Comparison of ENCODE assay signal across 9 cellular contexts in the genomic region with DNA sequence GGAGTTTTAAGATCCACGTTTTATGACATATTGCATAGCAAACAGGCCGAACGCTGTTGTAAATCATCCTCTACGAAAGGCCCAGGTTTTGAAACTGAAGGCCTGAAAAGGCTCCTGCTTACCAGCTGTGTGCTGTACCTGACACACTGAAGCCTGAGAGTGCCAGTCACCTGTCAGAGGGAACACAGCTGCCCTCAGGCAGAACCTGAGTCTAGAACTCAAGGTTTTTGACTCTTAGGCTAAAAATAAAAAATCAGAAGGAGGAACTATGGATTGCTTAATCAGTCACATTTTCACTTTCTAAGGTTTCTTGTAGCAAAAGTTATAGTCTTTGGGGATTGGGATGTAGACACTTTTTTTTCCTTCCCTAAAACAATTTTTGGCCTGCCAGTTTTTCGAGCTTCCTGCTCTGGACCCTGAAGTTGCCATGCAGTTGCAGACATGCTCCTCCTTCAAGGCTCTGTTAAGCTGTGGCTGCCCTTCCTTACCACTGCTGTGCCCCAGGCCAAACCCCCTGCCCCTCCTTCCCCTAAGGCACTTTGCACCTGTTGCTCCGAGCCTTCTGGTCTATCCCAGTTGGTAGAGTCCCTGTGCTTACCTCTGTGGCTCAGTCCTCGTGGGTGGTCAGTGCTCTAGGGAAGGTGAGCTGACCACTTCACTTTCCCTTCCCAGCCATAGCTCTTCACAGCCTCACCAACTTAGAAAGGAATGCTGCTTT. TPM values are rescaled to one million over a fixed set of nuclear protein-coding genes. Genes with fewer than 3 reads are reported as not detected.
DNase-seq lines count a peak whose midpoint lies in the region; ATAC-seq and TF ChIP-seq lines count a peak whose summit lies in the region.
"Had no signal": no experiment of that assay in that cellular context is flagged by ENCODE, and none has a peak within 500 bp of the region (broad histone marks: within the 10 kb centered on the region; RNA-seq: fewer than 3 reads in every experiment).

No MANE protein-coding gene starts in this region.

- H3K9me3 ChIP-seq in mucosa of descending colon = no peaks in the 10 kb centered on the region

- H3K36me3 Mint-ChIP-seq in natural killer cell treated with Interleukin-12 subunit alpha and Interleukin-12 subunit beta and Interleukin-15 and Interleukin-18, amount 100 ng/mL, for 72 hours = no peaks in the 10 kb centered on the region
- no peaks in the 10 kb centered on the region for H3K36me3 Mint-ChIP-seq in natural killer cell
- H3K36me3 Mint-ChIP-seq in activated naive CD8-positive, alpha-beta T cell treated with anti-CD3 and anti-CD28 coated beads for 36 hours = no peaks in the 10 kb centered on the region

- no peak overlapping the region for H3K4me3 Mint-ChIP-seq in natural killer cell treated with Interleukin-12 subunit alpha and Interleukin-12 subunit beta and Interleukin-15 and Interleukin-18, amount 100 ng/mL, for 72 hours
- H3K4me3 Mint-ChIP-seq in natural killer cell = no peak overlapping the region
- H3K4me3 Mint-ChIP-seq in activated naive CD8-positive, alpha-beta T cell treated with anti-CD3 and anti-CD28 coated beads for 36 hours = no peak overlapping the region

- H3K4me3 ChIP-seq in mucosa of descending colon = no peak overlapping the region

- H3K4me1 Mint-ChIP-seq in natural killer cell treated with Interleukin-12 subunit alpha and Interleukin-12 subunit beta and Interleukin-15 and Interleukin-18, amount 100 ng/mL, for 72 hours (ENCODE audit: low read depth in 2 of 2) = peaks cover 18 to 20% of the 10 kb centered on the region in 2 donors
- H3K4me1 Mint-ChIP-seq in natural killer cell = peaks cover 27 to 31% of the 10 kb centered on the region in 2 donors
- peaks cover 28% of the 10 kb centered on the region for H3K4me1 Mint-ChIP-seq in activated naive CD8-positive, alpha-beta T cell treated with anti-CD3 and anti-CD28 coated beads for 36 hours

- no peak for ATAC-seq in natural killer cell treated with Interleukin-12 subunit alpha and Interleukin-12 subunit beta and Interleukin-15 and Interleukin-18, amount 100 ng/mL, for 72 hours
- ATAC-seq in natural killer cell (no peak), mucosa of descending colon (peak; percentile 70), GM19467 (IDR thresholded peaks at IDR 0.05; ENCODE audit: unreplicated experiment) (no peak)

- peak overlapping the region; percentile 9 to 49 for H3K27ac Mint-ChIP-seq in natural killer cell treated with Interleukin-12 subunit alpha and Interleukin-12 subunit beta and Interleukin-15 and Interleukin-18, amount 100 ng/mL, for 72 hours
- H3K27ac Mint-ChIP-seq in natural killer cell = peak overlapping the region in 1 of 2 donors; percentile 46
- peak overlapping the region; percentile 54 for H3K27ac Mint-ChIP-seq in activated naive CD8-positive, alpha-beta T cell treated with anti-CD3 and anti-CD28 coated beads for 36 hours

- no peaks in the 10 kb centered on the region for H3K9me3 Mint-ChIP-seq in natural killer cell treated with Interleukin-12 subunit alpha and Interleukin-12 subunit beta and Interleukin-15 and Interleukin-18, amount 100 ng/mL, for 72 hours
- H3K9me3 Mint-ChIP-seq in natural killer cell = no peaks in the 10 kb centered on the region
- no peaks in the 10 kb centered on the region for H3K9me3 Mint-ChIP-seq in activated naive CD8-positive, alpha-beta T cell treated with anti-CD3 and anti-CD28 coated beads for 36 hours

- intact Hi-C loops in natural killer cell (cut with micrococcal nuclease) = loop anchor here (1.0 to 5.0 kb wide), 4 partner anchors 73 to 458 kb away; partner anchors contain the start of gene CNEP1R1
- intact Hi-C loops in mucosa of descending colon (cut with DNase I, micrococcal nuclease) = loop anchor here in 1 of 2 donors (10.0 kb wide), 1 partner anchor 55 kb away; the partner anchor contains the start of gene TENT4B

- no peaks in the 10 kb centered on the region for H3K36me3 ChIP-seq in mucosa of descending colon (ENCODE audit: low read depth)

- TF ChIP-seq CTCF in natural killer cell (IDR thresholded peaks at IDR 0.05) (no peak), mucosa of descending colon (IDR thresholded peaks at IDR 0.05) (no peak)

- peaks cover 36% of the 10 kb centered on the region for H3K4me1 ChIP-seq in mucosa of descending colon (ENCODE audit: low read depth)

- no peaks in the 10 kb centered on the region for H3K27me3 Mint-ChIP-seq in natural killer cell treated with Interleukin-12 subunit alpha and Interleukin-12 subunit beta and Interleukin-15 and Interleukin-18, amount 100 ng/mL, for 72 hours
- H3K27me3 Mint-ChIP-seq in natural killer cell (ENCODE audit: low read depth in 2 of 2) = no peaks in the 10 kb centered on the region
- no peaks in the 10 kb centered on the region for H3K27me3 Mint-ChIP-seq in activated naive CD8-positive, alpha-beta T cell treated with anti-CD3 and anti-CD28 coated beads for 36 hours

- DNase-seq in natural killer cell treated with Interleukin-12 subunit alpha and Interleukin-12 subunit beta and Interleukin-15 and Interleukin-18, amount 100 ng/mL, for 72 hours (ENCODE audit: low spot score) = no peak
- DNase-seq in natural killer cell (no peak), mucosa of descending colon (peak in 2 of 3 donors; percentile 41 to 45), NCI-H510A (lab: John Stamatoyannopoulos, UW) (no peak), Ammon's horn (ENCODE audit: low spot score) (no peak)
- no peak for DNase-seq in activated naive CD8-positive, alpha-beta T cell treated with anti-CD3 and anti-CD28 coated beads for 36 hours
- DNase-seq in activated CD4-positive, alpha-beta T cell treated with anti-CD3 and anti-CD28 coated beads, Interleukin-2, amount 50 U/mL, for 4 hours = no peak
- DNase-seq: cortex of kidney had no signal

RNA-seq across cellular contexts. Expression of gene TENT4B, which starts 56.6 kb away (rescaled TPM):
- total RNA-seq in natural killer cell treated with Interleukin-12 subunit alpha and Interleukin-12 subunit beta and Interleukin-15 and Interleukin-18, amount 100 ng/mL, for 72 hours = 10 to 100 TPM; 13.1 to 17.5 TPM
- total RNA-seq in natural killer cell = 10 to 100 TPM; 37.5 to 48.7 (median 44.4) TPM
- total RNA-seq in activated naive CD8-positive, alpha-beta T cell treated with anti-CD3 and anti-CD28 coated beads for 36 hours = 10 to 100 TPM; 18.6 to 19.7 TPM
- 10 to 100 TPM; 10.6 to 20.0 (median 11.5) TPM for total RNA-seq in mucosa of descending colon

RNA-seq across cellular contexts. Expression of gene ADCY7, which starts 56.6 kb away (rescaled TPM):
- total RNA-seq in natural killer cell treated with Interleukin-12 subunit alpha and Interleukin-12 subunit beta and Interleukin-15 and Interleukin-18, amount 100 ng/mL, for 72 hours = 100 to 1,000 TPM; 135 to 186 TPM
- total RNA-seq in natural killer cell (100 to 1,000 TPM; 479 to 591 (median 512) TPM), mucosa of descending colon (10 to 100 TPM; 12.4 to 25.0 (median 22.7) TPM)
- total RNA-seq in activated naive CD8-positive, alpha-beta T cell treated with anti-CD3 and anti-CD28 coated beads for 36 hours = 10 to 100 TPM; 72.3 to 73.1 TPM

Comparison
In these comparisons a context has a peak if more than half of its experiments do, and no peak if none do; other contexts are left out.
1. DNase-seq: peak in mucosa of descending colon (2 of 3); none in natural killer cell treated with Interleukin-12 subunit alpha and Interleukin-12 subunit beta and Interleukin-15 and Interleukin-18, amount 100 ng/mL, for 72 hours (single experiment), natural killer cell (single experiment), activated naive CD8-positive, alpha-beta T cell treated with anti-CD3 and anti-CD28 coated beads for 36 hours (single experiment), NCI-H510A (single experiment), activated CD4-positive, alpha-beta T cell treated with anti-CD3 and anti-CD28 coated beads, Interleukin-2, amount 50 U/mL, for 4 hours (0 of 2) and Ammon's horn (single experiment).